Comparison of ENCODE assay signal across 23 cellular contexts in the genomic region with DNA sequence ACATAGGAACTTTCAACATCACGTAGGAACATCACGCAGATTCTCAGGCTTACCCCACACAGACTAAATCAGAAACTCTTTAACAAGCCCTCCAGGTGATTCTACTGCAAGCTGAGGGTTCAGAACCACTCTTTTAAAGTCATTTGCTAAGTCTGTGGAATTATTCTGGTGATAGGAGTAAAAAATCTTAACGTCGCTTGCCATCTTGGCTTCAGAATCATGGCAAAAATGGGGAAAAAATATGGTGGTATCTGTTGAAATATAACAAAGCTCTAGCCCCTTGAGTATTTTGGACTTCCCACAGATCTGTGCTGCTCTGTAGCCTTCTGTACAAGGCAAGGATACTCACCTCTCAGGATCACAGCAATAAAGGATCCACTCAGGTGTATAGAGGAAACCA. TPM values are rescaled to one million over a fixed set of nuclear protein-coding genes. Genes with fewer than 3 reads are reported as not detected.
A peak's percentile ranks its signal among the peaks of the same experiment; 100 is the strongest.
DNase-seq lines count a peak whose midpoint lies in the region; ATAC-seq and TF ChIP-seq lines count a peak whose summit lies in the region.
"Had no signal": no experiment of that assay in that cellular context is flagged by ENCODE, and none has a peak within 500 bp of the region (broad histone marks: within the 10 kb centered on the region; RNA-seq: fewer than 3 reads in every experiment).

No MANE protein-coding gene starts in this region.

- H3K4me1 ChIP-seq in psoas muscle: peaks cover 99% of the 10 kb centered on the region

- peaks cover 72 to 79% of the 10 kb centered on the region in 2 donors for H3K4me1 Mint-ChIP-seq in natural killer cell
- peaks cover 49 to 61% of the 10 kb centered on the region in 2 donors for H3K4me1 Mint-ChIP-seq in natural killer cell treated with Interleukin-12 subunit alpha and Interleukin-12 subunit beta and Interleukin-15 and Interleukin-18, amount 100 ng/mL, for 72 hours (ENCODE audit: low read depth in 2 of 2)
- peaks cover 9% of the 10 kb centered on the region for H3K4me1 Mint-ChIP-seq in endothelial cell (ENCODE audit: unreplicated experiment)

- H3K36me3 Mint-ChIP-seq in natural killer cell (no peaks in the 10 kb centered on the region), endothelial cell (ENCODE audit: low read depth, unreplicated experiment) (peaks cover 9% of the 10 kb centered on the region)
- no peaks in the 10 kb centered on the region for H3K36me3 Mint-ChIP-seq in natural killer cell treated with Interleukin-12 subunit alpha and Interleukin-12 subunit beta and Interleukin-15 and Interleukin-18, amount 100 ng/mL, for 72 hours
- H3K36me3 Mint-ChIP-seq: activated naive CD4-positive, alpha-beta T cell treated with anti-CD3 and anti-CD28 coated beads, Interleukin-2, amount 50 U/mL, for 72 hours had no signal

- intact Hi-C loops in natural killer cell (cut with micrococcal nuclease) (no loop called here), psoas muscle (cut with DNase I) (no loop called here)

- H3K27ac ChIP-seq in psoas muscle: peak overlapping the region; percentile 66
- H3K27ac ChIP-seq: PC-9 had no signal

- H3K27me3 Mint-ChIP-seq in natural killer cell (ENCODE audit: low read depth in 2 of 2) (no peaks in the 10 kb centered on the region), endothelial cell (ENCODE audit: unreplicated experiment) (no peaks in the 10 kb centered on the region)
- H3K27me3 Mint-ChIP-seq in natural killer cell treated with Interleukin-12 subunit alpha and Interleukin-12 subunit beta and Interleukin-15 and Interleukin-18, amount 100 ng/mL, for 72 hours: no peaks in the 10 kb centered on the region

- H3K27me3 ChIP-seq in psoas muscle (ENCODE audit: insufficient read depth in 3 of 3, low read length in 2 of 3): no peaks in the 10 kb centered on the region
- H3K27me3 ChIP-seq: dorsolateral prefrontal cortex, gastroesophageal sphincter, stomach had no signal

- H3K9me3 ChIP-seq in psoas muscle: no peaks in the 10 kb centered on the region
- H3K9me3 ChIP-seq: gastroesophageal sphincter, stomach had no signal

- H3K4me3 Mint-ChIP-seq in natural killer cell (no peak overlapping the region), endothelial cell (ENCODE audit: unreplicated experiment) (peak overlapping the region; percentile 54)
- no peak overlapping the region for H3K4me3 Mint-ChIP-seq in natural killer cell treated with Interleukin-12 subunit alpha and Interleukin-12 subunit beta and Interleukin-15 and Interleukin-18, amount 100 ng/mL, for 72 hours
- H3K4me3 Mint-ChIP-seq: CD8-positive, alpha-beta T cell had no signal

- TF ChIP-seq CTCF in natural killer cell (IDR thresholded peaks at IDR 0.05) (no peak), endothelial cell (IDR thresholded peaks at IDR 0.05; ENCODE audit: unreplicated experiment) (no peak), psoas muscle (IDR thresholded peaks at IDR 0.05) (no peak)

- no peak for DNase-seq in natural killer cell
- DNase-seq in natural killer cell treated with Interleukin-12 subunit alpha and Interleukin-12 subunit beta and Interleukin-15 and Interleukin-18, amount 100 ng/mL, for 72 hours (ENCODE audit: low spot score): no peak
- DNase-seq in endothelial cell (ENCODE audit: low spot score): no peak
- no peak for DNase-seq in psoas muscle
- DNase-seq in NOMO-1 treated with DMSO at 0.1 percent for 48 hours (lab: John Stamatoyannopoulos, UW; ENCODE audit: unreplicated experiment): no peak
- DNase-seq in NCI-H2081 (lab: John Stamatoyannopoulos, UW): no peak
- DNase-seq in hippocampal formation (lab: John Stamatoyannopoulos, UW): no peak
- DNase-seq: activated CD4-positive, CD25-positive, alpha-beta regulatory T cell; CD8-positive, alpha-beta T cell; DND-41; dorsolateral prefrontal cortex; left colon; MV-4-11; NCI-H187; nucleus accumbens; stimulated activated CD4-positive, alpha-beta T cell treated with anti-CD3 and anti-CD28 coated beads, Interleukin-2, amount 100 ng/mL, for 24 hours; stomach; T1000 had no signal

- no peak for ATAC-seq in natural killer cell
- no peak for ATAC-seq in natural killer cell treated with Interleukin-12 subunit alpha and Interleukin-12 subunit beta and Interleukin-15 and Interleukin-18, amount 100 ng/mL, for 72 hours
- no peak for ATAC-seq in psoas muscle
- no peak for ATAC-seq in HG02938 (IDR thresholded peaks at IDR 0.05; ENCODE audit: unreplicated experiment)
- ATAC-seq: activated naive CD4-positive, alpha-beta T cell treated with anti-CD3 and anti-CD28 coated beads, Interleukin-2, amount 50 U/mL, for 72 hours; CD8-positive, alpha-beta T cell; gastroesophageal sphincter; left colon; sciatic nerve had no signal

- H3K9me3 Mint-ChIP-seq in natural killer cell (no peaks in the 10 kb centered on the region), endothelial cell (ENCODE audit: unreplicated experiment) (no peaks in the 10 kb centered on the region)
- H3K9me3 Mint-ChIP-seq in natural killer cell treated with Interleukin-12 subunit alpha and Interleukin-12 subunit beta and Interleukin-15 and Interleukin-18, amount 100 ng/mL, for 72 hours: peaks cover 3% of the 10 kb centered on the region
- H3K9me3 Mint-ChIP-seq: activated naive CD4-positive, alpha-beta T cell treated with anti-CD3 and anti-CD28 coated beads, Interleukin-2, amount 50 U/mL, for 72 hours; CD8-positive, alpha-beta T cell had no signal

- H3K4me3 ChIP-seq in psoas muscle: no peak overlapping the region
- H3K4me3 ChIP-seq: dorsolateral prefrontal cortex, gastroesophageal sphincter, PC-9, stomach had no signal

- H3K27ac Mint-ChIP-seq in natural killer cell (peak overlapping the region; percentile 58 to 62), endothelial cell (ENCODE audit: unreplicated experiment) (no peak overlapping the region)
- H3K27ac Mint-ChIP-seq in natural killer cell treated with Interleukin-12 subunit alpha and Interleukin-12 subunit beta and Interleukin-15 and Interleukin-18, amount 100 ng/mL, for 72 hours: peak overlapping the region in 1 of 2 donors; percentile 23

- WGBS in psoas muscle, 3 donors: 96 to 98% (median 98%) methylated on average over 4 of the region's 4 CpGs

- H3K36me3 ChIP-seq in psoas muscle (ENCODE audit: insufficient read depth in 1 of 2, low read depth in 1 of 2): peaks cover 3 to 6% of the 10 kb centered on the region in 2 donors

RNA-seq across cellular contexts. Expression of a gene that starts 17.4 kb away (rescaled TPM):
- total RNA-seq in natural killer cell: 10 to 100 TPM; 43.1 to 70.4 (median 51.3) TPM
- total RNA-seq in natural killer cell treated with Interleukin-12 subunit alpha and Interleukin-12 subunit beta and Interleukin-15 and Interleukin-18, amount 100 ng/mL, for 72 hours: 10 to 100 TPM; 17.8 to 20.6 TPM
- 34.6 TPM for total RNA-seq in endothelial cell (ENCODE audit: unreplicated experiment)
- 100 to 1,000 TPM in 3 of 4 donors, 10 to 100 TPM in 1; 28.3 to 160 (median 144) TPM for total RNA-seq in psoas muscle
- polyA plus RNA-seq in psoas muscle: 10 to 100 TPM; 20.6 to 76.5 (median 35.8) TPM
